ENCODE assay signal across 8 cellular contexts in the genomic region with DNA sequence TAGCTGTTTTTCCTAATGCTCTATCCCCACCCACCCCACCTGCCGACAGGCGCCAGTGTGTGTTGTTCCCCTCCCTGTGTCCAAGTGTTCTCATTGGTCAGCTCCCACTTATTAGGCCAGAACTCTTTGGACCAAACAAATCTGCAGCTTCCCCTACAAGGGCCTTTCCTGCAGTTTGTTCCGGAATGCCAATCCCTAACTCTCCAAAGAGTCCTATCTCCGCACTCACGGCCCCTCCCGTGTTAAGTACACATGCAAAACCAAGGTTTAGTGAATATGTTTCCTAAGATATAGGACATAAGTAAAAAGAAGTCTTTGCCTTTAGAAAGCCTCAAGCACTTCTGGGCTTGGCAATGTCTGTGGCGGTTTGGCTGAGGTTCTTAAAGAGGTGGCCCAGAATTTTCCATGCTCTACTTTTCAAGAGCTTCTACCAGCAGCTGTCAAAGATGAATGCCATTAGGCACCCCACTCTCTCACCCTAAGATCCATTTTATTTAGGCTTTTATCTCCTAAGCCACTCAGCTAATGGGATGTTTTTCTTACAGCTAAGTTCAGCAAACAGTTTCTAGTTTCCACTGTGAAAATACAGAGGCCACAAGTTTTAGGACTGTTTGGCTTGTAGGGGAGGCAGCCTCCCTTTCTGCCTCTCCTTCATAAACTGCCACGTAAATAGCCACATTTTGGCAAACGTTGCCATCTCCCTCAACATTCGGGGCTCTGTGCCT. TPM values are rescaled to one million over a fixed set of nuclear protein-coding genes. Genes with fewer than 3 reads are reported as not detected.
A peak's percentile ranks its signal among the peaks of the same experiment; 100 is the strongest.
DNase-seq lines count a peak whose midpoint lies in the region; ATAC-seq, FAIRE-seq and TF ChIP-seq lines count a peak whose summit lies in the region.

No MANE protein-coding gene starts in this region.

- in situ Hi-C loops in G401 (cut with HindIII; ENCODE audit: low sequenced_read_pairs) = no loop called here

- FAIRE-seq in endothelial cell of umbilical vein (lab: Jason Lieb, UNC) = no peak

- no peaks in the 10 kb centered on the region for H3K36me3 Mint-ChIP-seq in natural killer cell treated with Interleukin-12 subunit alpha and Interleukin-12 subunit beta and Interleukin-15 and Interleukin-18, amount 100 ng/mL, for 72 hours

- DNase-seq in G401 (ENCODE audit: low spot score) (peak; percentile 81), OCI-LY7 (ENCODE audit: low spot score) (no peak), endothelial cell of umbilical vein (ENCODE audit: low read depth, low spot score) (peak; percentile 63), cerebellum (ENCODE audit: low spot score) (no peak), dedifferentiated amniotic fluid mesenchymal stem cell (ENCODE audit: extremely low spot score) (no peak)
- DNase-seq in natural killer cell treated with Interleukin-12 subunit alpha and Interleukin-12 subunit beta and Interleukin-15 and Interleukin-18, amount 100 ng/mL, for 72 hours (ENCODE audit: low spot score) = no peak
- no peak for DNase-seq in stimulated activated CD8-positive, alpha-beta memory T cell treated with anti-CD3 and anti-CD28 coated beads, Interleukin-4, amount 100 ng/mL, for 48 hours

- peaks cover 0 to 3% of the 10 kb centered on the region in 2 donors for H3K27me3 Mint-ChIP-seq in natural killer cell treated with Interleukin-12 subunit alpha and Interleukin-12 subunit beta and Interleukin-15 and Interleukin-18, amount 100 ng/mL, for 72 hours

- dilution Hi-C loops in endothelial cell of umbilical vein (cut with MboI; ENCODE audit: extremely low pct_ligation_motif_present, low sequenced_read_pairs) = no loop called here

- no peaks in the 10 kb centered on the region for H3K9me2 ChIP-seq in OCI-LY7 (ENCODE audit: insufficient read depth, low read length)

- peak overlapping the region; percentile 81 for H3K4me2 ChIP-seq in OCI-LY7 (ENCODE audit: low read length)
- peak overlapping the region; percentile 99 for H3K4me2 ChIP-seq in endothelial cell of umbilical vein (ENCODE audit: insufficient read depth, low read length)

- H4K20me1 ChIP-seq in OCI-LY7 (ENCODE audit: insufficient read depth, low read length) (peaks cover 3% of the 10 kb centered on the region; the same call in 1 of the 2 replicates), endothelial cell of umbilical vein (replicated peaks; ENCODE audit: control insufficient read depth, extremely low read depth, insufficient read depth, low read length) (peaks cover 3% of the 10 kb centered on the region)

- peaks cover 8% of the 10 kb centered on the region; the same call in 1 of the 2 replicates for H3K79me2 ChIP-seq in OCI-LY7 (ENCODE audit: insufficient read depth, low read depth, low read length)
- H3K79me2 ChIP-seq in endothelial cell of umbilical vein (ENCODE audit: control insufficient read depth, insufficient read depth, low read length) = peaks cover 73% of the 10 kb centered on the region

- H3K9me3 Mint-ChIP-seq in natural killer cell treated with Interleukin-12 subunit alpha and Interleukin-12 subunit beta and Interleukin-15 and Interleukin-18, amount 100 ng/mL, for 72 hours = no peaks in the 10 kb centered on the region

- H3K27ac ChIP-seq in OCI-LY7 (ENCODE audit: low read depth, low read length, poor library complexity, severe bottlenecking) = no peak overlapping the region
- H3K27ac ChIP-seq in endothelial cell of umbilical vein (ENCODE audit: insufficient read depth, low read depth, low read length) = peak overlapping the region; percentile 93

- H3K36me3 ChIP-seq in OCI-LY7 (ENCODE audit: insufficient read depth, low read length) (peaks cover 5% of the 10 kb centered on the region; the same call in 1 of the 2 replicates), endothelial cell of umbilical vein (ENCODE audit: control insufficient read depth in 2 of 2, extremely low read depth in 1 of 2, insufficient read depth in 2 of 2, low read length in 2 of 2) (peaks cover 4% of the 10 kb centered on the region in 2 experiments)

- H3K9me3 ChIP-seq in OCI-LY7 (ENCODE audit: low read length) (no peaks in the 10 kb centered on the region), endothelial cell of umbilical vein (replicated peaks; ENCODE audit: control insufficient read depth, insufficient read depth, low read length) (no peaks in the 10 kb centered on the region)

- CTCF ChIA-PET in OCI-LY7 (lab: Charles Lee; ENCODE audit: unreplicated experiment) (no interaction called here), endothelial cell of umbilical vein (lab: Charles Lee) (interaction anchor here (1.1 to 4.6 kb wide), 5 partner anchors 8 to 33 kb away, joined by 3 to 32 read pairs (median 4); partner anchors contain the start of gene C11orf91)

- ATAC-seq in natural killer cell treated with Interleukin-12 subunit alpha and Interleukin-12 subunit beta and Interleukin-15 and Interleukin-18, amount 100 ng/mL, for 72 hours = no peak
- no peak for ATAC-seq in GM18907 (IDR thresholded peaks at IDR 0.05; ENCODE audit: unreplicated experiment)

- no TSS peak for BruUV-seq in OCI-LY7 (replicated peaks; lab: Mats Ljungman, UMichigan)
- TSS peak; percentile 73 for BruUV-seq in endothelial cell of umbilical vein (replicated peaks; lab: Mats Ljungman, UMichigan)

- TF ChIP-seq CTCF in OCI-LY7 (conservative IDR thresholded peaks at IDR 0.05; ENCODE audit: low read length) (no peak), endothelial cell of umbilical vein (IDR thresholded peaks at IDR 0.05; ENCODE audit: extremely low read depth in 1 of 2, insufficient read depth in 1 of 2, low read depth in 1 of 2, low read length in 2 of 2) (no peak)

- H2AFZ ChIP-seq in OCI-LY7 (ENCODE audit: low read length) = peak overlapping the region; percentile 97
- no peak overlapping the region for H2AFZ ChIP-seq in endothelial cell of umbilical vein (ENCODE audit: low read depth, low read length)

- no peaks in the 10 kb centered on the region for H3K9me1 ChIP-seq in endothelial cell of umbilical vein (replicated peaks; ENCODE audit: control insufficient read depth, extremely low read depth, insufficient read depth, low read length)

- peak overlapping the region; percentile 82 for H3K4me3 Mint-ChIP-seq in natural killer cell treated with Interleukin-12 subunit alpha and Interleukin-12 subunit beta and Interleukin-15 and Interleukin-18, amount 100 ng/mL, for 72 hours

- POLR2A ChIA-PET in OCI-LY7 (lab: Charles Lee) = interaction anchor here (1.0 kb wide), 1 partner anchor 169 kb away, joined by 3 read pairs; no protein-coding TSS in a partner anchor
- POLR2A ChIA-PET in endothelial cell of umbilical vein (lab: Charles Lee) = interaction anchor here (1.9 to 2.1 kb wide), 2 partner anchors 10 to 45 kb away, joined by 7 to 10 read pairs; no protein-coding TSS in a partner anchor

- H3K4me1 ChIP-seq in OCI-LY7 (ENCODE audit: insufficient read depth, low read length, poor library complexity, severe bottlenecking) (peaks cover 11% of the 10 kb centered on the region), endothelial cell of umbilical vein (ENCODE audit: control insufficient read depth, extremely low read depth, insufficient read depth, low read length) (peaks cover 59% of the 10 kb centered on the region)

- H3K4me3 ChIP-seq in OCI-LY7 (ENCODE audit: low read depth, low read length, poor library complexity, severe bottlenecking) = peak overlapping the region; percentile 86
- peak overlapping the region; percentile 74 to 98 (median 95) for H3K4me3 ChIP-seq in endothelial cell of umbilical vein (replicated peaks in 1 of 3; ENCODE audit: insufficient read depth in 1 of 3, low read depth in 1 of 3, low read length in 3 of 3)

- H3K9ac ChIP-seq in endothelial cell of umbilical vein (replicated peaks; ENCODE audit: extremely low read depth, insufficient read depth, low read length) = peak overlapping the region; percentile 99

- H3K27ac Mint-ChIP-seq in natural killer cell treated with Interleukin-12 subunit alpha and Interleukin-12 subunit beta and Interleukin-15 and Interleukin-18, amount 100 ng/mL, for 72 hours = peak overlapping the region; percentile 11 to 61

- peaks cover 25 to 31% of the 10 kb centered on the region in 2 donors for H3K4me1 Mint-ChIP-seq in natural killer cell treated with Interleukin-12 subunit alpha and Interleukin-12 subunit beta and Interleukin-15 and Interleukin-18, amount 100 ng/mL, for 72 hours (ENCODE audit: low read depth in 2 of 2)

- no peak for TF ChIP-seq POLR2A in endothelial cell of umbilical vein (IDR thresholded peaks at IDR 0.05; ENCODE audit: low read depth, low read length)

- intact Hi-C loops in OCI-LY7 (cut with micrococcal nuclease; ENCODE audit: unreplicated experiment) = loop anchor here (5.0 kb wide), 3 partner anchors 357 to 572 kb away; partner anchors contain the start of genes CSTF3, HIPK3 and KIAA1549L
- intact Hi-C loops in endothelial cell of umbilical vein (cut with micrococcal nuclease) = loop anchor here (1.0 to 5.0 kb wide), 5 partner anchors 18 to 572 kb away; partner anchors contain the start of genes C11orf91, CSTF3 and HIPK3

- H3K27me3 ChIP-seq in endothelial cell of umbilical vein (ENCODE audit: control insufficient read depth in 2 of 2, insufficient read depth in 2 of 2, low read length in 2 of 2) = no peaks in the 10 kb centered on the region

RNA-seq across cellular contexts. Expression of gene CD59, which starts 1.6 kb away (rescaled TPM):
- 50.9 and 76.4 TPM in 2 replicates for total RNA-seq in G401 (2014; rRNA removed; shearing (Covaris generic))
- total RNA-seq in OCI-LY7 (2014; rRNA removed; shearing (Covaris generic)) = 12.7 and 20.2 TPM in 2 replicates
- total RNA-seq in OCI-LY7 (2022) (35.5 and 40.4 TPM in 2 replicates), endothelial cell of umbilical vein (1,084 and 1,141 TPM in 2 replicates), cerebellum (59.8 TPM)
- 898 and 992 TPM in 2 replicates for polyA plus RNA-seq in endothelial cell of umbilical vein
- 1,189 and 1,210 TPM in 2 replicates for polyA plus RNA-seq in endothelial cell of umbilical vein (2011; cell fraction: cytosol; rRNA removed)
- polyA plus RNA-seq in endothelial cell of umbilical vein (2011; cell fraction: nucleus; rRNA removed) = 468 and 574 TPM in 2 replicates
- 1,678 and 2,079 TPM in 2 replicates for polyA plus RNA-seq in endothelial cell of umbilical vein (2012)
- 1,358 and 1,650 TPM in 2 replicates for polyA minus RNA-seq in endothelial cell of umbilical vein
- polyA minus RNA-seq in endothelial cell of umbilical vein (2011; cell fraction: cytosol; rRNA and poly(A)+ RNA removed) = 111 TPM
- 286 and 554 TPM in 2 replicates for polyA minus RNA-seq in endothelial cell of umbilical vein (2011; cell fraction: nucleus; rRNA and poly(A)+ RNA removed)
- total RNA-seq in natural killer cell treated with Interleukin-12 subunit alpha and Interleukin-12 subunit beta and Interleukin-15 and Interleukin-18, amount 100 ng/mL, for 72 hours = 10 to 100 TPM; 15.5 to 23.2 TPM

RNA-seq across cellular contexts. Expression of gene C11orf91, which starts 34.0 kb away (rescaled TPM):
- total RNA-seq in G401 (2014; rRNA removed; shearing (Covaris generic)) = not detected in 2 replicates
- not detected in 2 replicates for total RNA-seq in OCI-LY7 (2014; rRNA removed; shearing (Covaris generic))
- total RNA-seq in OCI-LY7 (2022) (not detected in 2 replicates), endothelial cell of umbilical vein (1.4 and 2.1 TPM in 2 replicates), cerebellum (not detected)
- polyA plus RNA-seq in endothelial cell of umbilical vein = 0.21 and 0.94 TPM in 2 replicates
- polyA plus RNA-seq in endothelial cell of umbilical vein (2011; cell fraction: cytosol; rRNA removed) = 0.12 TPM in 1 of 2 replicates, not detected in the other
- 0.36 and 0.84 TPM in 2 replicates for polyA plus RNA-seq in endothelial cell of umbilical vein (2011; cell fraction: nucleus; rRNA removed)
- polyA plus RNA-seq in endothelial cell of umbilical vein (2012) = 0.48 and 0.59 TPM in 2 replicates
- polyA minus RNA-seq in endothelial cell of umbilical vein = not detected in 2 replicates
- polyA minus RNA-seq in endothelial cell of umbilical vein (2011; cell fraction: cytosol; rRNA and poly(A)+ RNA removed) = not detected
- polyA minus RNA-seq in endothelial cell of umbilical vein (2011; cell fraction: nucleus; rRNA and poly(A)+ RNA removed) = 2.5 and 9.7 TPM in 2 replicates
- total RNA-seq in natural killer cell treated with Interleukin-12 subunit alpha and Interleukin-12 subunit beta and Interleukin-15 and Interleukin-18, amount 100 ng/mL, for 72 hours = not detected

RNA-seq across cellular contexts. Expression of gene FBXO3, which starts 39.7 kb away (rescaled TPM):
- total RNA-seq in G401 (2014; rRNA removed; shearing (Covaris generic)) = 16.7 and 25.5 TPM in 2 replicates
- 11.6 and 12.1 TPM in 2 replicates for total RNA-seq in OCI-LY7 (2014; rRNA removed; shearing (Covaris generic))
- total RNA-seq in OCI-LY7 (2022) = 19.2 and 21.3 TPM in 2 replicates
- 20.8 and 23.1 TPM in 2 replicates for total RNA-seq in endothelial cell of umbilical vein
- polyA plus RNA-seq in endothelial cell of umbilical vein = 14.9 and 18.0 TPM in 2 replicates
- 16.7 and 17.8 TPM in 2 replicates for polyA plus RNA-seq in endothelial cell of umbilical vein (2011; cell fraction: cytosol; rRNA removed)
- 22.7 and 32.5 TPM in 2 replicates for polyA plus RNA-seq in endothelial cell of umbilical vein (2011; cell fraction: nucleus; rRNA removed)
- polyA plus RNA-seq in endothelial cell of umbilical vein (2012) = 22.3 and 24.5 TPM in 2 replicates
- 21.8 and 28.2 TPM in 2 replicates for polyA minus RNA-seq in endothelial cell of umbilical vein
- polyA minus RNA-seq in endothelial cell of umbilical vein (2011; cell fraction: cytosol; rRNA and poly(A)+ RNA removed) = 18.0 TPM
- polyA minus RNA-seq in endothelial cell of umbilical vein (2011; cell fraction: nucleus; rRNA and poly(A)+ RNA removed) = 21.4 and 32.4 TPM in 2 replicates
- 10 to 100 TPM; 20.8 to 25.1 TPM for total RNA-seq in natural killer cell treated with Interleukin-12 subunit alpha and Interleukin-12 subunit beta and Interleukin-15 and Interleukin-18, amount 100 ng/mL, for 72 hours
- total RNA-seq in cerebellum = 52.0 TPM

Comparison
In these comparisons a context has a peak if more than half of its experiments do, and no peak if none do; other contexts are left out.
1. DNase-seq: peak in G401 (single experiment) and endothelial cell of umbilical vein (single experiment); none in OCI-LY7 (single experiment), natural killer cell treated with Interleukin-12 subunit alpha and Interleukin-12 subunit beta and Interleukin-15 and Interleukin-18, amount 100 ng/mL, for 72 hours (single experiment), cerebellum (single experiment), stimulated activated CD8-positive, alpha-beta memory T cell treated with anti-CD3 and anti-CD28 coated beads, Interleukin-4, amount 100 ng/mL, for 48 hours (single experiment) and dedifferentiated amniotic fluid mesenchymal stem cell (single experiment).
2. RNA of gene CD59, which starts 1.6 kb away (total RNA-seq): 1,084 to 1,141 TPM in endothelial cell of umbilical vein; 50.9 to 76.4 TPM in G401, 59.8 TPM in cerebellum (single experiment), 12.7 to 40.4 TPM in OCI-LY7 and 15.5 to 23.2 TPM in natural killer cell treated with Interleukin-12 subunit alpha and Interleukin-12 subunit beta and Interleukin-15 and Interleukin-18, amount 100 ng/mL, for 72 hours; every median in the first group is over 10 times any median in the second.